17 cellular contexts compared by ENCODE assay signal in genomic region chr9:3980212-3980611, GRCh38.
"Had no signal": no experiment of that assay in that cellular context is flagged by ENCODE, and none has a peak within 500 bp of the region (broad histone marks: within the 10 kb centered on the region; RNA-seq: fewer than 3 reads in every experiment).

No MANE protein-coding gene starts in this region.

- H3K27ac Mint-ChIP-seq: activated naive CD8-positive, alpha-beta T cell; activated T-helper 2 cell treated with anti-CD3 and anti-CD28 coated beads, Interferon-gamma antibody, Interleukin-2, Interleukin-4, amounts not matched to agents 10 μg/mL and 5 μg/mL and 100 μg/mL, durations not matched to agents 14 hours and 24 hours and 36 hours; immature natural killer cell; natural killer cell; T-helper 17 cell had no signal

- H3K4me1 ChIP-seq: left lung had no signal

- H3K27ac ChIP-seq: left lung had no signal

- DNase-seq: activated CD4-positive, alpha-beta T cell treated with anti-CD3 and anti-CD28 coated beads for 4 hours; activated CD4-positive, alpha-beta T cell treated with anti-CD3 and anti-CD28 coated beads, Interleukin-2, amount 50 U/mL, for 48 hours; activated CD4-positive, CD25-positive, alpha-beta regulatory T cell; activated CD8-positive, alpha-beta memory T cell treated with anti-CD3 and anti-CD28 coated beads, Interleukin-2, amount 50 U/mL, for 48 hours; activated naive CD4-positive, alpha-beta T cell; activated T-cell treated with anti-CD3 and anti-CD28 coated beads, Interleukin-2, amount 50 U/mL, for 4 hours; immature natural killer cell; left lung; mammary epithelial cell; natural killer cell; stimulated activated CD4-positive, alpha-beta T cell treated with anti-CD3 and anti-CD28 coated beads, Interleukin-12 subunit alpha, Interleukin-12 subunit beta, amount 100 ng/mL, for 4 hours; stimulated activated CD4-positive, alpha-beta T cell treated with anti-CD3 and anti-CD28 coated beads, Interleukin-4, amount 100 ng/mL, for 4 hours; stimulated activated naive CD8-positive, alpha-beta T cell treated with anti-CD3 and anti-CD28 coated beads, Interleukin-15, Interleukin-2, amounts not matched to agents 100 U/mL and 50 U/mL, for 24 hours; SW 1271; T-helper 17 cell had no signal

- H3K36me3 ChIP-seq: left lung had no signal

- H3K4me3 Mint-ChIP-seq: activated naive CD8-positive, alpha-beta T cell; activated T-cell treated with anti-CD3 and anti-CD28 coated beads, Interleukin-2, amount 50 U/mL, for 4 hours; immature natural killer cell; natural killer cell; T-helper 17 cell had no signal

- H3K36me3 Mint-ChIP-seq: immature natural killer cell, natural killer cell had no signal

- ATAC-seq: activated T-cell treated with anti-CD3 and anti-CD28 coated beads, Interleukin-2, amount 50 U/mL, for 4 hours; natural killer cell; stimulated activated naive CD8-positive, alpha-beta T cell treated with anti-CD3 and anti-CD28 coated beads, Interleukin-15, Interleukin-2, amounts not matched to agents 100 U/mL and 50 U/mL, for 24 hours; T-helper 17 cell had no signal

- H3K4me1 Mint-ChIP-seq: immature natural killer cell, natural killer cell, T-helper 17 cell had no signal

- H3K4me3 ChIP-seq: left lung had no signal

- H3K27me3 ChIP-seq: left lung had no signal
